In the genomic region with DNA sequence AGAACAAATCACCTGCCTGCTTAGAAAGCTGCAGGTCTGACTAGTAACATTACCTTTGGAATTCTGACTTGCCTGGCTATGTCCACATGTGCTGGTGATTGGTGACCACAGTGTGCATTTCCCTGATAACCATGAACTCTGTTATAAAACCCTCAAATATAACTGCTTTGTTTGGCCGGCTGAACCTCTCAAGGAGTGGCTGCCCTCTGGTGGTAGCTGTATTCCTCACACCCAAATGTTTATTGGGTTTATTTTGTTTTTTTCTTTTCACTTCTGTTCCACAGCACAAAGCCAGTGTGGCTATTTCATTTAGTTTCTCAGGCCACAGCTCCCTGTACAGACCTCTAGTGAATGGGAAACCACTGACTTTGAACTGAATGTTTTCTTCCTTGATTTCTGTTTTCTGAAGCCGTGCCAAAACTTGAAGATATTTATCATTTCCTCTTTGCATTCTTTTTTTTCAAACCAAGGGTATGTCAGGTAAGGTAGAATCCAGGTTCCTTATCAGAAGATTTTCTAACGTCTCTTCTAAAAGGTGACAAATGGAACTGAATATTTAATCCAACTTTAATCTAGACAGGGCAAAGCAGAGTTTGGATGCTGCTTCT, we compare ENCODE assay signal across 9 cellular contexts.
DNase-seq lines count a peak whose midpoint lies in the region; ATAC-seq and TF ChIP-seq lines count a peak whose summit lies in the region.
"Had no signal": no experiment of that assay in that cellular context is flagged by ENCODE, and none has a peak within 500 bp of the region (broad histone marks: within the 10 kb centered on the region; RNA-seq: fewer than 3 reads in every experiment).

No MANE protein-coding gene starts in this region.

- ATAC-seq in GM18511 (IDR thresholded peaks at IDR 0.05; ENCODE audit: unreplicated experiment) (peak; percentile 91), HG02943 (IDR thresholded peaks at IDR 0.05; ENCODE audit: low read depth, unreplicated experiment) (peak; percentile 72), GM21526 (IDR thresholded peaks at IDR 0.05; ENCODE audit: low FRiP score, unreplicated experiment) (no peak)
- peak; percentile 56 for ATAC-seq in naive thymus-derived CD4-positive, alpha-beta T cell
- ATAC-seq: naive thymus-derived CD8-positive, alpha-beta T cell had no signal

- no peak for TF ChIP-seq POLR2A in esophagus muscularis mucosa (IDR thresholded peaks at IDR 0.05; ENCODE audit: low read depth)

- CTCF ChIA-PET in naive thymus-derived CD4-positive, alpha-beta T cell (lab: Charles Lee): no interaction called here

- intact Hi-C loops in esophagus muscularis mucosa (cut with DNase I): no loop called here
- intact Hi-C loops in naive thymus-derived CD4-positive, alpha-beta T cell (cut with micrococcal nuclease): loop anchor here (1.0 to 5.0 kb wide), 2 partner anchors 1315 to 1779 kb away; a partner anchor contains a TSS

- no peaks in the 10 kb centered on the region for H3K4me1 Mint-ChIP-seq in T-helper 2 cell treated with Interferon-gamma antibody and Interleukin-4, amounts not matched to agents 5 μg/mL and 100 μg/mL, for 36 hours (ENCODE audit: low read depth)
- H3K4me1 Mint-ChIP-seq in naive thymus-derived CD4-positive, alpha-beta T cell: peaks cover 0 to 4% (median 0%) of the 10 kb centered on the region in 7 donors

- H3K4me1 ChIP-seq in esophagus muscularis mucosa: no peaks in the 10 kb centered on the region
- no peaks in the 10 kb centered on the region for H3K4me1 ChIP-seq in naive thymus-derived CD4-positive, alpha-beta T cell (ENCODE audit: control insufficient read depth in 2 of 2, insufficient read depth in 2 of 2, low read length in 2 of 2)

- WGBS in esophagus muscularis mucosa: 30% methylated on average over 3 of the region's 3 CpGs

- H3K4me3 ChIP-seq in esophagus muscularis mucosa: no peak overlapping the region
- H3K4me3 ChIP-seq in naive thymus-derived CD4-positive, alpha-beta T cell (ENCODE audit: low read length): no peak overlapping the region

- H3K9me3 ChIP-seq in esophagus muscularis mucosa: no peaks in the 10 kb centered on the region
- H3K9me3 ChIP-seq in naive thymus-derived CD4-positive, alpha-beta T cell (ENCODE audit: control insufficient read depth in 2 of 3, low read length in 3 of 3): no peaks in the 10 kb centered on the region

- no peak overlapping the region for H3K27ac Mint-ChIP-seq in T-helper 2 cell treated with Interferon-gamma antibody and Interleukin-4, amounts not matched to agents 5 μg/mL and 100 μg/mL, for 36 hours
- no peak overlapping the region for H3K27ac Mint-ChIP-seq in naive thymus-derived CD4-positive, alpha-beta T cell

- H3K36me3 Mint-ChIP-seq in T-helper 2 cell treated with Interferon-gamma antibody and Interleukin-4, amounts not matched to agents 5 μg/mL and 100 μg/mL, for 36 hours (ENCODE audit: low read depth): no peaks in the 10 kb centered on the region
- no peaks in the 10 kb centered on the region for H3K36me3 Mint-ChIP-seq in naive thymus-derived CD4-positive, alpha-beta T cell
- H3K36me3 Mint-ChIP-seq: naive thymus-derived CD8-positive, alpha-beta T cell had no signal

- no peaks in the 10 kb centered on the region for H3K36me3 ChIP-seq in esophagus muscularis mucosa
- H3K36me3 ChIP-seq in naive thymus-derived CD4-positive, alpha-beta T cell (ENCODE audit: control insufficient read depth in 2 of 3, insufficient read depth in 3 of 3, low read length in 3 of 3): no peaks in the 10 kb centered on the region

- no peaks in the 10 kb centered on the region for H3K27me3 Mint-ChIP-seq in T-helper 2 cell treated with Interferon-gamma antibody and Interleukin-4, amounts not matched to agents 5 μg/mL and 100 μg/mL, for 36 hours (ENCODE audit: low read depth)
- H3K27me3 Mint-ChIP-seq in naive thymus-derived CD4-positive, alpha-beta T cell: no peaks in the 10 kb centered on the region

- TF ChIP-seq EP300 in esophagus muscularis mucosa (IDR thresholded peaks at IDR 0.05): no peak

- H3K4me3 Mint-ChIP-seq in T-helper 2 cell treated with Interferon-gamma antibody and Interleukin-4, amounts not matched to agents 5 μg/mL and 100 μg/mL, for 36 hours: no peak overlapping the region
- no peak overlapping the region for H3K4me3 Mint-ChIP-seq in naive thymus-derived CD4-positive, alpha-beta T cell
- H3K4me3 Mint-ChIP-seq: naive thymus-derived CD8-positive, alpha-beta T cell had no signal

- no peaks in the 10 kb centered on the region for H3K27me3 ChIP-seq in esophagus muscularis mucosa
- H3K27me3 ChIP-seq in naive thymus-derived CD4-positive, alpha-beta T cell (ENCODE audit: control insufficient read depth in 2 of 2, insufficient read depth in 2 of 2, low read length in 2 of 2): no peaks in the 10 kb centered on the region

- DNase-seq in AML-193 (lab: John Stamatoyannopoulos, UW): peak; percentile 72 to 76
- DNase-seq in NCI-H1694 treated with DMSO at 0.1 percent for 48 hours (lab: John Stamatoyannopoulos, UW): peak; percentile 73
- DNase-seq in T-helper 2 cell treated with Interferon-gamma antibody and Interleukin-4, amounts not matched to agents 5 μg/mL and 100 μg/mL, for 36 hours (ENCODE audit: low spot score): peak; percentile 5
- no peak for DNase-seq in esophagus muscularis mucosa (ENCODE audit: extremely low spot score)
- peak in 3 of 9 donors; percentile 2 to 20 (median 10) for DNase-seq in naive thymus-derived CD4-positive, alpha-beta T cell

- no peak overlapping the region for H3K27ac ChIP-seq in esophagus muscularis mucosa (replicated peaks in 1 of 4)
- no peak overlapping the region for H3K27ac ChIP-seq in naive thymus-derived CD4-positive, alpha-beta T cell (ENCODE audit: low read depth, low read length)

- H3K9me3 Mint-ChIP-seq in T-helper 2 cell treated with Interferon-gamma antibody and Interleukin-4, amounts not matched to agents 5 μg/mL and 100 μg/mL, for 36 hours: no peaks in the 10 kb centered on the region
- peaks cover 0 to 5% (median 0%) of the 10 kb centered on the region in 11 donors for H3K9me3 Mint-ChIP-seq in naive thymus-derived CD4-positive, alpha-beta T cell

- POLR2A ChIA-PET in naive thymus-derived CD4-positive, alpha-beta T cell (lab: Charles Lee): no interaction called here

- peak; percentile 47 to 68 (median 54) for TF ChIP-seq CTCF in esophagus muscularis mucosa (IDR thresholded peaks at IDR 0.05)
